Comparison of ENCODE assay signal across 8 cellular contexts in genomic region chr18:34661464-34662087, GRCh38. TPM values are rescaled to one million over a fixed set of nuclear protein-coding genes. Genes with fewer than 3 reads are reported as not detected.
DNase-seq lines count a peak whose midpoint lies in the region; ATAC-seq and TF ChIP-seq lines count a peak whose summit lies in the region.

No MANE protein-coding gene starts in this region.

- H3K9ac ChIP-seq in ES-I3 (ENCODE audit: low read depth, low read length): peak overlapping the region; percentile 30; the same call in 1 of the 2 replicates

- H3K27ac Mint-ChIP-seq in endothelial cell (ENCODE audit: unreplicated experiment): peak overlapping the region; percentile 25

- DNase-seq in HT-29 (ENCODE audit: low spot score) (peak; percentile 68), OCI-M1 (lab: John Stamatoyannopoulos, UW) (peak; percentile 83), endothelial cell (ENCODE audit: low spot score) (peak; percentile 13), myocyte (ENCODE audit: low read depth) (peak; percentile 69)
- no peak for DNase-seq in stimulated activated CD4-positive, alpha-beta T cell treated with anti-CD3 and anti-CD28 coated beads, Interleukin-12 subunit alpha, Interleukin-12 subunit beta, amount 100 ng/mL, for 4 hours
- no peak for DNase-seq in effector CD8-positive, alpha-beta T cell (lab: John Stamatoyannopoulos, UW)

- no peak overlapping the region for H3K4me3 Mint-ChIP-seq in endothelial cell (ENCODE audit: unreplicated experiment)

- peaks cover 2% of the 10 kb centered on the region for H3K27me3 Mint-ChIP-seq in endothelial cell (ENCODE audit: unreplicated experiment)

- peak; percentile 85 for TF ChIP-seq CTCF in endothelial cell (IDR thresholded peaks at IDR 0.05; ENCODE audit: unreplicated experiment)

- H3K9me3 ChIP-seq in ES-I3 (ENCODE audit: control insufficient read depth, insufficient read depth, low read length): no peaks in the 10 kb centered on the region

- H3K36me3 Mint-ChIP-seq in endothelial cell (ENCODE audit: low read depth, unreplicated experiment): peaks cover 2% of the 10 kb centered on the region

- peaks cover 21% of the 10 kb centered on the region for H3K4me1 Mint-ChIP-seq in endothelial cell (ENCODE audit: unreplicated experiment)

- no peaks in the 10 kb centered on the region for H3K9me3 Mint-ChIP-seq in endothelial cell (ENCODE audit: unreplicated experiment)

- H3K36me3 ChIP-seq in ES-I3 (ENCODE audit: insufficient read depth, low read length): no peaks in the 10 kb centered on the region

- peak; percentile 93 for ATAC-seq in GM21367 (IDR thresholded peaks at IDR 0.05; ENCODE audit: unreplicated experiment)

- H3K4me1 ChIP-seq in ES-I3 (ENCODE audit: insufficient read depth, low read length): peaks cover 52% of the 10 kb centered on the region

RNA-seq across cellular contexts. Expression of gene DTNA, which starts 48.5 kb away (rescaled TPM):
- total RNA-seq in HT-29 (2014; rRNA removed; shearing (Covaris generic)): 0.18 TPM in 1 of 2 replicates, not detected in the other
- 17.9 TPM for total RNA-seq in endothelial cell (ENCODE audit: unreplicated experiment)
- 50.3 and 74.3 TPM in 2 replicates for total RNA-seq in myocyte
- polyA plus RNA-seq in myocyte (2012): 20.3 TPM

Comparison
In these comparisons a context has a peak if more than half of its experiments do, and no peak if none do; other contexts are left out.
1. DNase-seq: peak in HT-29 (single experiment), OCI-M1 (single experiment), endothelial cell (single experiment) and myocyte (single experiment); none in stimulated activated CD4-positive, alpha-beta T cell treated with anti-CD3 and anti-CD28 coated beads, Interleukin-12 subunit alpha, Interleukin-12 subunit beta, amount 100 ng/mL, for 4 hours (single experiment) and effector CD8-positive, alpha-beta T cell (single experiment).
2. RNA of gene DTNA, which starts 48.5 kb away (total RNA-seq): 50.3 to 74.3 TPM in myocyte and 17.9 TPM in endothelial cell (single experiment); 0.18 TPM in HT-29; every median in the first group is over 10 times any median in the second.